ENCODE assay signal across 33 cellular contexts in genomic region chrX:121036951-121037350, GRCh38. TPM values are rescaled to one million over a fixed set of nuclear protein-coding genes. Genes with fewer than 3 reads are reported as not detected.
"Had no signal": no experiment of that assay in that cellular context is flagged by ENCODE, and none has a peak within 500 bp of the region (broad histone marks: within the 10 kb centered on the region; RNA-seq: fewer than 3 reads in every experiment).

No MANE protein-coding gene starts in this region.

- ATAC-seq: activated T-cell treated with anti-CD3 and anti-CD28 coated beads, Interleukin-2, amount 50 U/mL, for 72 hours; gastroesophageal sphincter; heart right ventricle; WTC11 had no signal

- H3K9me3 ChIP-seq: ascending aorta, esophagus muscularis mucosa, gastroesophageal sphincter, heart right ventricle had no signal

- H3K27ac Mint-ChIP-seq: activated CD4-positive, alpha-beta memory T cell treated with anti-CD3 and anti-CD28 coated beads, Interleukin-2, amount 10 ng/mL, durations not matched to agents 7 days and 5 days; activated CD4-positive, alpha-beta T cell treated with anti-CD3 and anti-CD28 coated beads, Interleukin-2, amount 10 ng/mL, durations not matched to agents 7 days and 5 days; activated naive CD4-positive, alpha-beta T cell treated with anti-CD3 and anti-CD28 coated beads, Interleukin-2, amount 10 ng/mL, durations not matched to agents 7 days and 5 days; activated naive CD4-positive, alpha-beta T cell treated with anti-CD3 and anti-CD28 coated beads, Interleukin-2, amount 50 U/mL, for 72 hours; activated naive CD8-positive, alpha-beta T cell treated with anti-CD3 and anti-CD28 coated beads, Interleukin-2, amount 10 ng/mL, durations not matched to agents 7 days and 5 days; activated T-cell treated with anti-CD3 and anti-CD28 coated beads, Interleukin-2, amount 50 U/mL, for 24 hours; activated T-cell treated with anti-CD3 and anti-CD28 coated beads, Interleukin-2, amount 50 U/mL, for 72 hours; dendritic cell treated with granulocyte-macrophage colony-stimulating factor and Interleukin-4, amounts not matched to agents 40 ng/mL and 50 ng/mL, for 4 days; endodermal cell; WTC11 had no signal

- H3K4me1 ChIP-seq: ascending aorta, esophagus muscularis mucosa, gastroesophageal sphincter, heart right ventricle had no signal

- H3K4me2 ChIP-seq: hepatocyte had no signal

- H3K4me3 Mint-ChIP-seq: activated CD4-positive, alpha-beta memory T cell treated with anti-CD3 and anti-CD28 coated beads, Interleukin-2, amount 10 ng/mL, durations not matched to agents 7 days and 5 days; activated CD4-positive, alpha-beta T cell treated with anti-CD3 and anti-CD28 coated beads, Interleukin-2, amount 10 ng/mL, durations not matched to agents 7 days and 5 days; activated naive CD4-positive, alpha-beta T cell treated with anti-CD3 and anti-CD28 coated beads, Interleukin-2, amount 10 ng/mL, durations not matched to agents 7 days and 5 days; activated naive CD8-positive, alpha-beta T cell treated with anti-CD3 and anti-CD28 coated beads, Interleukin-2, amount 10 ng/mL, durations not matched to agents 7 days and 5 days; activated T-cell treated with anti-CD3 and anti-CD28 coated beads, Interleukin-2, amount 50 U/mL, for 24 hours; activated T-cell treated with anti-CD3 and anti-CD28 coated beads, Interleukin-2, amount 50 U/mL, for 72 hours; central memory CD8-positive, alpha-beta T cell; dendritic cell treated with granulocyte-macrophage colony-stimulating factor and Interleukin-4, amounts not matched to agents 40 ng/mL and 50 ng/mL, for 4 days; endodermal cell; WTC11 had no signal

- H3K36me3 Mint-ChIP-seq: activated naive CD4-positive, alpha-beta T cell treated with anti-CD3 and anti-CD28 coated beads, Interleukin-2, amount 10 ng/mL, durations not matched to agents 7 days and 5 days; activated naive CD4-positive, alpha-beta T cell treated with anti-CD3 and anti-CD28 coated beads, Interleukin-2, amount 50 U/mL, for 72 hours; activated naive CD8-positive, alpha-beta T cell treated with anti-CD3 and anti-CD28 coated beads, Interleukin-2, amount 10 ng/mL, durations not matched to agents 7 days and 5 days; WTC11 had no signal

- H3K27me3 ChIP-seq: ascending aorta, esophagus muscularis mucosa, gastroesophageal sphincter, hepatocyte had no signal

- H3K27me3 Mint-ChIP-seq: activated CD4-positive, alpha-beta memory T cell treated with anti-CD3 and anti-CD28 coated beads, Interleukin-2, amount 10 ng/mL, durations not matched to agents 7 days and 5 days; activated CD4-positive, alpha-beta T cell treated with anti-CD3 and anti-CD28 coated beads, Interleukin-2, amount 10 ng/mL, durations not matched to agents 7 days and 5 days; activated naive CD4-positive, alpha-beta T cell treated with anti-CD3 and anti-CD28 coated beads, Interleukin-2, amount 10 ng/mL, durations not matched to agents 7 days and 5 days; activated naive CD8-positive, alpha-beta T cell treated with anti-CD3 and anti-CD28 coated beads, Interleukin-2, amount 10 ng/mL, durations not matched to agents 7 days and 5 days; dendritic cell treated with granulocyte-macrophage colony-stimulating factor and Interleukin-4, amounts not matched to agents 40 ng/mL and 50 ng/mL, for 4 days had no signal

- H3K79me2 ChIP-seq: hepatocyte had no signal

- H3K4me1 Mint-ChIP-seq: activated CD4-positive, alpha-beta memory T cell treated with anti-CD3 and anti-CD28 coated beads, Interleukin-2, amount 10 ng/mL, durations not matched to agents 7 days and 5 days; activated CD4-positive, alpha-beta T cell treated with anti-CD3 and anti-CD28 coated beads, Interleukin-2, amount 10 ng/mL, durations not matched to agents 7 days and 5 days; activated naive CD4-positive, alpha-beta T cell treated with anti-CD3 and anti-CD28 coated beads, Interleukin-2, amount 10 ng/mL, durations not matched to agents 7 days and 5 days; activated naive CD8-positive, alpha-beta T cell treated with anti-CD3 and anti-CD28 coated beads, Interleukin-2, amount 10 ng/mL, durations not matched to agents 7 days and 5 days; central memory CD8-positive, alpha-beta T cell; endodermal cell; WTC11 had no signal

- DNase-seq: activated CD4-positive, alpha-beta memory T cell treated with anti-CD3 and anti-CD28 coated beads, Interleukin-2, amount 10 ng/mL, durations not matched to agents 7 days and 5 days; activated CD4-positive, alpha-beta T cell treated with anti-CD3 and anti-CD28 coated beads for 1 hour; activated CD4-positive, alpha-beta T cell treated with anti-CD3 and anti-CD28 coated beads for 4 hours; activated CD4-positive, alpha-beta T cell treated with anti-CD3 and anti-CD28 coated beads, Interleukin-2, amount 10 ng/mL, durations not matched to agents 7 days and 5 days; activated CD4-positive, alpha-beta T cell treated with anti-CD3 and anti-CD28 coated beads, Interleukin-2, amount 50 U/mL, for 4 hours; activated CD8-positive, alpha-beta memory T cell treated with anti-CD3 and anti-CD28 coated beads, Interleukin-2, amount 50 U/mL, for 48 hours; activated gamma-delta T cell; activated naive CD4-positive, alpha-beta T cell; activated naive CD4-positive, alpha-beta T cell treated with anti-CD3 and anti-CD28 coated beads, Interleukin-2, amount 10 ng/mL, durations not matched to agents 7 days and 5 days; activated naive CD8-positive, alpha-beta T cell treated with anti-CD3 and anti-CD28 coated beads, Interleukin-2, amount 10 ng/mL, durations not matched to agents 7 days and 5 days; activated T-cell treated with anti-CD3 and anti-CD28 coated beads for 4 hours; activated T-cell treated with anti-CD3 and anti-CD28 coated beads, Interleukin-2, amount 50 U/mL, for 24 hours; activated T-cell treated with anti-CD3 and anti-CD28 coated beads, Interleukin-2, amount 50 U/mL, for 72 hours; dorsolateral prefrontal cortex; effector memory CD4-positive, alpha-beta T cell; endodermal cell; foreskin melanocyte; heart right ventricle; T-helper 2 cell had no signal

- H3K9me3 Mint-ChIP-seq: activated CD4-positive, alpha-beta memory T cell treated with anti-CD3 and anti-CD28 coated beads, Interleukin-2, amount 10 ng/mL, durations not matched to agents 7 days and 5 days; activated CD4-positive, alpha-beta T cell treated with anti-CD3 and anti-CD28 coated beads, Interleukin-2, amount 10 ng/mL, durations not matched to agents 7 days and 5 days; activated naive CD4-positive, alpha-beta T cell treated with anti-CD3 and anti-CD28 coated beads, Interleukin-2, amount 10 ng/mL, durations not matched to agents 7 days and 5 days; activated naive CD4-positive, alpha-beta T cell treated with anti-CD3 and anti-CD28 coated beads, Interleukin-2, amount 50 U/mL, for 72 hours; activated naive CD8-positive, alpha-beta T cell treated with anti-CD3 and anti-CD28 coated beads, Interleukin-2, amount 10 ng/mL, durations not matched to agents 7 days and 5 days; activated T-cell treated with anti-CD3 and anti-CD28 coated beads, Interleukin-2, amount 50 U/mL, for 24 hours; activated T-cell treated with anti-CD3 and anti-CD28 coated beads, Interleukin-2, amount 50 U/mL, for 72 hours; central memory CD8-positive, alpha-beta T cell; dendritic cell treated with granulocyte-macrophage colony-stimulating factor and Interleukin-4, amounts not matched to agents 40 ng/mL and 50 ng/mL, for 4 days; WTC11 had no signal

- H2AFZ ChIP-seq: hepatocyte had no signal

- H3K27ac ChIP-seq: ascending aorta, coronary artery, dorsolateral prefrontal cortex, esophagus muscularis mucosa, gastroesophageal sphincter, heart right ventricle, hepatocyte, VCaP had no signal

- H3K36me3 ChIP-seq: ascending aorta, esophagus muscularis mucosa, gastroesophageal sphincter, heart right ventricle had no signal

- H3K4me3 ChIP-seq: ascending aorta, coronary artery, dorsolateral prefrontal cortex, esophagus muscularis mucosa, gastroesophageal sphincter, heart right ventricle, hepatocyte had no signal

RNA-seq across cellular contexts. Expression of gene CT47A1, which starts 51.4 kb away (rescaled TPM):
- total RNA-seq: activated CD4-positive, alpha-beta memory T cell treated with anti-CD3 and anti-CD28 coated beads, Interleukin-2, amount 10 ng/mL, durations not matched to agents 7 days and 5 days; activated CD4-positive, alpha-beta T cell treated with anti-CD3 and anti-CD28 coated beads, Interleukin-2, amount 10 ng/mL, durations not matched to agents 7 days and 5 days; activated naive CD4-positive, alpha-beta T cell treated with anti-CD3 and anti-CD28 coated beads, Interleukin-2, amount 50 U/mL, for 72 hours; activated naive CD8-positive, alpha-beta T cell treated with anti-CD3 and anti-CD28 coated beads, Interleukin-2, amount 10 ng/mL, durations not matched to agents 7 days and 5 days; activated T-cell treated with anti-CD3 and anti-CD28 coated beads, Interleukin-2, amount 50 U/mL, for 72 hours; ascending aorta; cardiac septum; cerebellum; dorsolateral prefrontal cortex; endodermal cell; esophagus muscularis mucosa; gastroesophageal sphincter; glomerular endothelial cell; heart right ventricle; hepatocyte; T-helper 1 cell treated with Interleukin-12 subunit alpha and Interleukin-12 subunit beta and Interleukin-4 antibody, amounts not matched to agents 30 ng/mL and 1 ng/mL, for 36 hours; WTC11 had no signal
- polyA plus RNA-seq: heart right ventricle, hepatocyte had no signal

RNA-seq across cellular contexts. Expression of gene CT47A2, which starts 56.2 kb away (rescaled TPM):
- total RNA-seq: activated CD4-positive, alpha-beta memory T cell treated with anti-CD3 and anti-CD28 coated beads, Interleukin-2, amount 10 ng/mL, durations not matched to agents 7 days and 5 days; activated CD4-positive, alpha-beta T cell treated with anti-CD3 and anti-CD28 coated beads, Interleukin-2, amount 10 ng/mL, durations not matched to agents 7 days and 5 days; activated naive CD4-positive, alpha-beta T cell treated with anti-CD3 and anti-CD28 coated beads, Interleukin-2, amount 50 U/mL, for 72 hours; activated naive CD8-positive, alpha-beta T cell treated with anti-CD3 and anti-CD28 coated beads, Interleukin-2, amount 10 ng/mL, durations not matched to agents 7 days and 5 days; activated T-cell treated with anti-CD3 and anti-CD28 coated beads, Interleukin-2, amount 50 U/mL, for 72 hours; ascending aorta; cardiac septum; cerebellum; dorsolateral prefrontal cortex; endodermal cell; esophagus muscularis mucosa; gastroesophageal sphincter; glomerular endothelial cell; heart right ventricle; hepatocyte; T-helper 1 cell treated with Interleukin-12 subunit alpha and Interleukin-12 subunit beta and Interleukin-4 antibody, amounts not matched to agents 30 ng/mL and 1 ng/mL, for 36 hours; WTC11 had no signal
- polyA plus RNA-seq: heart right ventricle, hepatocyte had no signal
